8 cellular contexts compared by ENCODE assay signal in genomic region chr16:56425439-56425832, GRCh38. TPM values are rescaled to one million over a fixed set of nuclear protein-coding genes. Genes with fewer than 3 reads are reported as not detected.
DNase-seq lines count a peak whose midpoint lies in the region; ATAC-seq and TF ChIP-seq lines count a peak whose summit lies in the region.

Gene AMFR (minus strand): TSS chr16:56425545. CDS start chr16:56425327, 218 bp downstream.

- H3K4me1 Mint-ChIP-seq in CD4-positive, alpha-beta memory T cell, result peaks cover 30 to 42% (median 37%) of the 10 kb centered on the region in 4 donors
- H3K4me1 Mint-ChIP-seq in activated T-helper 17 cell treated with anti-CD3 and anti-CD28 coated beads, Interleukin-2, amount 50 U/mL, for 72 hours, result peaks cover 38% of the 10 kb centered on the region
- H3K4me1 Mint-ChIP-seq in natural killer cell, result peaks cover 31 to 36% of the 10 kb centered on the region in 2 donors

- CTCF ChIA-PET in CD4-positive, alpha-beta memory T cell (lab: Charles Lee; ENCODE audit: partially characterized antibody), result interaction anchor here (1.5 kb wide), 1 partner anchor 9 kb away, joined by 3 read pairs; no protein-coding TSS in a partner anchor

- peak within 1 kb of the TSS; percentile 84 to 97 (median 93) for H3K27ac Mint-ChIP-seq in CD4-positive, alpha-beta memory T cell
- H3K27ac Mint-ChIP-seq in activated T-helper 17 cell treated with anti-CD3 and anti-CD28 coated beads, Interleukin-2, amount 50 U/mL, for 72 hours, result peak within 1 kb of the TSS; percentile 96
- H3K27ac Mint-ChIP-seq in natural killer cell, result peak within 1 kb of the TSS; percentile 82 to 91

- POLR2A ChIA-PET in CD4-positive, alpha-beta memory T cell (lab: Charles Lee; ENCODE audit: partially characterized antibody), result interaction anchor here (1.8 kb wide), 1 partner anchor 25 kb away, joined by 11 read pairs; the partner anchor contains the start of genes NUDT21 and OGFOD1

- peaks cover 38% of the 10 kb centered on the region for H3K4me1 ChIP-seq in CD4-positive, alpha-beta memory T cell (ENCODE audit: insufficient read depth, low read length)

- peak within 1 kb of the TSS; percentile 65 to 70 for H3K4me3 ChIP-seq in CD4-positive, alpha-beta memory T cell (ENCODE audit: low read length in 2 of 2)

- DNase-seq in CD4-positive, alpha-beta memory T cell, result peak; percentile 63 to 83 (median 78)
- DNase-seq in fibroblast of peridontal ligament (ENCODE audit: extremely low read depth) (peak; percentile 72), natural killer cell (peak; percentile 72)
- peak; percentile 77 for DNase-seq in stimulated activated naive CD8-positive, alpha-beta T cell treated with anti-CD3 and anti-CD28 coated beads, Interleukin-15, Interleukin-2, amounts not matched to agents 100 U/mL and 50 U/mL, for 24 hours

- TF ChIP-seq POLR2A in GM19099 (IDR thresholded peaks at IDR 0.05; ENCODE audit: extremely low read depth, insufficient read length, low read depth), result peak; percentile 42

- no peaks in the 10 kb centered on the region for H3K27me3 ChIP-seq in CD4-positive, alpha-beta memory T cell (ENCODE audit: insufficient read depth, low read length)

- ATAC-seq in HG03342 (IDR thresholded peaks at IDR 0.05; ENCODE audit: unreplicated experiment) (peak; percentile 73), natural killer cell (peak; percentile 94 to 98 (median 95))
- ATAC-seq in activated T-helper 17 cell treated with anti-CD3 and anti-CD28 coated beads, Interleukin-2, amount 50 U/mL, for 72 hours (replicated peaks), result peak; percentile 93
- peak; percentile 96 for ATAC-seq in stimulated activated naive CD8-positive, alpha-beta T cell treated with anti-CD3 and anti-CD28 coated beads, Interleukin-15, Interleukin-2, amounts not matched to agents 100 U/mL and 50 U/mL, for 24 hours

- TF ChIP-seq CTCF in natural killer cell (IDR thresholded peaks at IDR 0.05), result peak; percentile 40

- H3K4me3 Mint-ChIP-seq in CD4-positive, alpha-beta memory T cell, result peak within 1 kb of the TSS; percentile 92 to 99 (median 96)
- peak within 1 kb of the TSS; percentile 97 for H3K4me3 Mint-ChIP-seq in activated T-helper 17 cell treated with anti-CD3 and anti-CD28 coated beads, Interleukin-2, amount 50 U/mL, for 72 hours
- H3K4me3 Mint-ChIP-seq in natural killer cell, result peak within 1 kb of the TSS; percentile 96

- H3K27me3 Mint-ChIP-seq in CD4-positive, alpha-beta memory T cell, result no peaks in the 10 kb centered on the region
- no peaks in the 10 kb centered on the region for H3K27me3 Mint-ChIP-seq in activated T-helper 17 cell treated with anti-CD3 and anti-CD28 coated beads, Interleukin-2, amount 50 U/mL, for 72 hours
- no peaks in the 10 kb centered on the region for H3K27me3 Mint-ChIP-seq in natural killer cell (ENCODE audit: low read depth in 2 of 2)

- H3K27ac ChIP-seq in CD4-positive, alpha-beta memory T cell (ENCODE audit: low read depth, low read length), result peak within 1 kb of the TSS; percentile 65

- peaks cover 4 to 12% of the 10 kb centered on the region in 2 donors for H3K36me3 Mint-ChIP-seq in CD4-positive, alpha-beta memory T cell
- peaks cover 18% of the 10 kb centered on the region for H3K36me3 Mint-ChIP-seq in activated T-helper 17 cell treated with anti-CD3 and anti-CD28 coated beads, Interleukin-2, amount 50 U/mL, for 72 hours (ENCODE audit: low read depth)
- H3K36me3 Mint-ChIP-seq in natural killer cell, result no peaks in the 10 kb centered on the region

- no peaks in the 10 kb centered on the region for H3K9me3 Mint-ChIP-seq in CD4-positive, alpha-beta memory T cell
- no peaks in the 10 kb centered on the region for H3K9me3 Mint-ChIP-seq in activated T-helper 17 cell treated with anti-CD3 and anti-CD28 coated beads, Interleukin-2, amount 50 U/mL, for 72 hours
- no peaks in the 10 kb centered on the region for H3K9me3 Mint-ChIP-seq in natural killer cell

- no peaks in the 10 kb centered on the region for H3K36me3 ChIP-seq in CD4-positive, alpha-beta memory T cell (ENCODE audit: insufficient read depth, low read length)

- no peaks in the 10 kb centered on the region for H3K9me3 ChIP-seq in CD4-positive, alpha-beta memory T cell (ENCODE audit: control insufficient read depth in 1 of 2, low read length in 2 of 2)

- intact Hi-C loops in CD4-positive, alpha-beta memory T cell (cut with micrococcal nuclease), result loop anchor here (1.0 kb wide), 1 partner anchor 26 kb away; the partner anchor contains the start of genes NUDT21 and OGFOD1
- intact Hi-C loops in natural killer cell (cut with micrococcal nuclease), result loop anchor here (2.0 kb wide), 1 partner anchor 25 kb away; the partner anchor contains the start of genes NUDT21 and OGFOD1

TF ChIP-seq in PFSK-1, 5 proteins besides CTCF, POLR2A, EP300 and RAD21:
- TF ChIP-seq FOXP2 (optimal IDR thresholded peaks at IDR 0.05; ENCODE audit: borderline replicate concordance, extremely low read depth, extremely low read length, insufficient read depth), result peak; percentile 11
- TF ChIP-seq TAF1 (IDR thresholded peaks at IDR 0.05; ENCODE audit: borderline replicate concordance, insufficient read depth, low read length), result 0 out of 2 replicates have a peak, but pooled peaks have one; percentile 19
- TF ChIP-seq REST (IDR thresholded peaks at IDR 0.05; ENCODE audit: insufficient read depth in 1 of 2, low read depth in 2 of 2, low read length in 2 of 2), result no peak
- no peak for TF ChIP-seq POLR2AphosphoS5 (IDR thresholded peaks at IDR 0.05; ENCODE audit: low read depth, low read length)
- TF ChIP-seq SIN3A (IDR thresholded peaks at IDR 0.05; ENCODE audit: borderline replicate concordance, insufficient read depth, low read length), result no peak

RNA-seq across cellular contexts. Expression of gene AMFR, which starts in this region (rescaled TPM):
- 10 to 100 TPM; 59.8 to 67.6 TPM for total RNA-seq in CD4-positive, alpha-beta memory T cell
- 10 to 100 TPM; 45.7 to 61.0 TPM for polyA plus RNA-seq in CD4-positive, alpha-beta memory T cell
- 65.0 TPM for polyA plus RNA-seq in PFSK-1 (2012; ENCODE audit: insufficient read length, low read depth)
- 10 to 100 TPM; 37.5 to 39.7 TPM for total RNA-seq in activated T-helper 17 cell treated with anti-CD3 and anti-CD28 coated beads, Interleukin-2, amount 50 U/mL, for 72 hours
- 10 to 100 TPM; 58.4 to 87.1 (median 71.7) TPM for total RNA-seq in natural killer cell

Comparison
In these comparisons a context has a peak if more than half of its experiments do, and no peak if none do; other contexts are left out.
1. Peak in every context shown above with its lines: DNase-seq, ATAC-seq, H3K4me3 ChIP-seq and H3K27ac ChIP-seq.